10 cellular contexts compared by ENCODE assay signal in genomic region chr6:135667694-135668455, GRCh38.
DNase-seq lines count a peak whose midpoint lies in the region; ATAC-seq and TF ChIP-seq lines count a peak whose summit lies in the region.
"Had no signal": no experiment of that assay in that cellular context is flagged by ENCODE, and none has a peak within 500 bp of the region (broad histone marks: within the 10 kb centered on the region; RNA-seq: fewer than 3 reads in every experiment).

No MANE protein-coding gene starts in this region.

- ATAC-seq in GM21737 (IDR thresholded peaks at IDR 0.05; ENCODE audit: unreplicated experiment) (no peak), GM18868 (IDR thresholded peaks at IDR 0.05; ENCODE audit: unreplicated experiment) (no peak)

- no peaks in the 10 kb centered on the region for H3K4me1 ChIP-seq in endodermal cell (ENCODE audit: control insufficient read depth, insufficient read depth, low read length)

- H3K9me3 ChIP-seq in endodermal cell (ENCODE audit: control insufficient read depth, low read length), result no peaks in the 10 kb centered on the region

- H3K27ac Mint-ChIP-seq in endodermal cell, result no peak overlapping the region
- H3K27ac Mint-ChIP-seq in activated naive CD4-positive, alpha-beta T cell treated with anti-CD3 and anti-CD28 coated beads for 36 hours, result no peak overlapping the region
- H3K27ac Mint-ChIP-seq: activated naive CD8-positive, alpha-beta T cell treated with anti-CD3 and anti-CD28 coated beads, Interleukin-2, amount 10 ng/mL, durations not matched to agents 7 days and 5 days had no signal

- no peak overlapping the region for H3K4me3 ChIP-seq in endodermal cell (ENCODE audit: low read length)

- intact Hi-C loops in activated naive CD4-positive, alpha-beta T cell treated with anti-CD3 and anti-CD28 coated beads for 36 hours (cut with micrococcal nuclease), result no loop called here

- no peak for TF ChIP-seq CTCF in endodermal cell (conservative IDR thresholded peaks at IDR 0.05)

- no peak overlapping the region for H3K4me3 Mint-ChIP-seq in endodermal cell
- H3K4me3 Mint-ChIP-seq in activated naive CD4-positive, alpha-beta T cell treated with anti-CD3 and anti-CD28 coated beads for 36 hours, result no peak overlapping the region
- H3K4me3 Mint-ChIP-seq: activated naive CD8-positive, alpha-beta T cell treated with anti-CD3 and anti-CD28 coated beads, Interleukin-2, amount 10 ng/mL, durations not matched to agents 7 days and 5 days had no signal

- no peak overlapping the region for H3K27ac ChIP-seq in endodermal cell (ENCODE audit: low read depth, low read length)

- 71 to 78% methylated on average over 8 to 12 of the region's 12 CpGs for WGBS in endodermal cell (ENCODE audit: insufficient coverage in 1 of 2, insufficient read length in 1 of 2), 2 experiments

- no peaks in the 10 kb centered on the region for H3K36me3 Mint-ChIP-seq in endodermal cell (ENCODE audit: low read depth)
- no peaks in the 10 kb centered on the region for H3K36me3 Mint-ChIP-seq in activated naive CD4-positive, alpha-beta T cell treated with anti-CD3 and anti-CD28 coated beads for 36 hours (ENCODE audit: low read depth)

- H3K4me1 Mint-ChIP-seq in endodermal cell, result peaks cover 3% of the 10 kb centered on the region
- H3K4me1 Mint-ChIP-seq in activated naive CD4-positive, alpha-beta T cell treated with anti-CD3 and anti-CD28 coated beads for 36 hours (ENCODE audit: low read depth), result no peaks in the 10 kb centered on the region

- no peaks in the 10 kb centered on the region for H3K27me3 ChIP-seq in endodermal cell (ENCODE audit: control insufficient read depth, insufficient read depth, low read length, poor library complexity, severe bottlenecking)

- CTCF ChIA-PET in activated naive CD4-positive, alpha-beta T cell treated with anti-CD3 and anti-CD28 coated beads for 36 hours (lab: Charles Lee), result interaction anchor here (1.8 kb wide), 1 partner anchor 132 kb away, joined by 4 read pairs; no protein-coding TSS in a partner anchor

- peaks cover 3% of the 10 kb centered on the region for H3K9me3 Mint-ChIP-seq in endodermal cell
- H3K9me3 Mint-ChIP-seq in activated naive CD4-positive, alpha-beta T cell treated with anti-CD3 and anti-CD28 coated beads for 36 hours, result no peaks in the 10 kb centered on the region

- H3K36me3 ChIP-seq in endodermal cell (ENCODE audit: control insufficient read depth, insufficient read depth, low read length), result no peaks in the 10 kb centered on the region

- peak; percentile 18 for DNase-seq in Ammon's horn (ENCODE audit: low spot score)
- peak; percentile 8 for DNase-seq in NCI-H2081 treated with DMSO at 0.1 percent for 48 hours (lab: John Stamatoyannopoulos, UW)
- DNase-seq in endodermal cell, result peak; percentile 58
- peak; percentile 8 for DNase-seq in medulla oblongata (ENCODE audit: extremely low spot score)
- no peak for DNase-seq in GOT3 (lab: John Stamatoyannopoulos, UW)
- no peak for DNase-seq in activated naive CD4-positive, alpha-beta T cell treated with anti-CD3 and anti-CD28 coated beads for 36 hours
- DNase-seq: activated naive CD8-positive, alpha-beta T cell treated with anti-CD3 and anti-CD28 coated beads, Interleukin-2, amount 10 ng/mL, durations not matched to agents 7 days and 5 days; GF-D8 had no signal

- peaks cover 4% of the 10 kb centered on the region for H3K27me3 Mint-ChIP-seq in endodermal cell (ENCODE audit: insufficient read depth)
- peaks cover 4% of the 10 kb centered on the region for H3K27me3 Mint-ChIP-seq in activated naive CD4-positive, alpha-beta T cell treated with anti-CD3 and anti-CD28 coated beads for 36 hours (ENCODE audit: low read depth)

- no peak overlapping the region for H3K9ac ChIP-seq in endodermal cell (ENCODE audit: extremely low read depth, low read length, poor library complexity, severe bottlenecking)

Comparison
In these comparisons a context has a peak if more than half of its experiments do, and no peak if none do; other contexts are left out.
1. DNase-seq: peak in Ammon's horn (single experiment), NCI-H2081 treated with DMSO at 0.1 percent for 48 hours (single experiment), endodermal cell (single experiment) and medulla oblongata (single experiment); none in GOT3 (single experiment) and activated naive CD4-positive, alpha-beta T cell treated with anti-CD3 and anti-CD28 coated beads for 36 hours (single experiment).